8 cellular contexts compared by ENCODE assay signal in the genomic region with DNA sequence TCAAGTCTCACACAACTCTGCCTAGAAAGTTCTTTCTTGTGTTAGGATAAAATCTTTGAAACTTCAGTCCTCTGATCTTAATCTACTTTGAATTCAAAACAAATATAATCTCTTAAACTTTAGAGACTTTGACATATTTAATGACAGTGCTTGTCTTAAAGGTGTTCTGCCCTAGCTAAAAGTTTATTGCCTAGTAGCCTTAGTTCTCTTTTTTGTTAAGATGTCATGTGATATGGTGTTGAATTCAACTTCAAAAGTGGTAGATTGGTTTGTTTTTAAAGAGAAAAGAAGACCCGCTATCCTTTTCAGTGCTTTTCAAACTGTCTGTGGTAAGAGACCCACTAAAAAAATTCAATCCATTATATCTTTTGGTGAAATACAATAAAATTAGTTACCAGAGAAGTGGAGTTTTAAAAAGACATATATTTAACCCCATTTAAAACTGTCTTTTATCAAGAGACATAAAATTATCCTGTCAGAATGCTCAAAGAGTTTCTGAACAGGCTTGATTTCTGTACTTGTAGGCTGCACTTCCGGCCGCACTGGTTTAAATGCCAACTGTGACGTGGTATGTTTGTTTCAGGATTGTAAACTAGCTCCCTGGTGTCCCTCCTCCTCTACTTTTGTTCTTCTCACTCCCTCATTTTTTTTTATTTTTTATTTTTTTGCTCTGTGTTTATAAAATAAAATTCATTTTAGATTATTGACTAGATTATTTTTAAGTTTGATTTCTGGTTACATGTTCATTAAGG.
DNase-seq lines count a peak whose midpoint lies in the region; ATAC-seq lines count a peak whose summit lies in the region.

No MANE protein-coding gene starts in this region.

- no peak overlapping the region for H3K4ac ChIP-seq in mesenchymal stem cell (ENCODE audit: low read depth in 1 of 2, low read length in 2 of 2)

- H3K27ac Mint-ChIP-seq in activated naive CD4-positive, alpha-beta T cell treated with anti-CD3 and anti-CD28 coated beads for 36 hours: peak overlapping the region; percentile 56
- no peak overlapping the region for H3K27ac Mint-ChIP-seq in activated CD8-positive, alpha-beta memory T cell treated with anti-CD3 and anti-CD28 coated beads, Interleukin-2, amount 10 ng/mL, durations not matched to agents 7 days and 5 days

- no peak overlapping the region for H2AK5ac ChIP-seq in mesenchymal stem cell (ENCODE audit: low read length, severe bottlenecking)

- no peak overlapping the region for H3K9ac ChIP-seq in mesenchymal stem cell (ENCODE audit: low read length)

- H3K4me2 ChIP-seq in mesenchymal stem cell (ENCODE audit: low read length, poor library complexity, severe bottlenecking): no peak overlapping the region

- H3K4me3 Mint-ChIP-seq in activated naive CD4-positive, alpha-beta T cell treated with anti-CD3 and anti-CD28 coated beads for 36 hours: no peak overlapping the region
- H3K4me3 Mint-ChIP-seq in activated CD8-positive, alpha-beta memory T cell treated with anti-CD3 and anti-CD28 coated beads, Interleukin-2, amount 10 ng/mL, durations not matched to agents 7 days and 5 days: no peak overlapping the region

- H2AFZ ChIP-seq in mesenchymal stem cell (ENCODE audit: low read depth, low read length): no peak overlapping the region

- peaks cover 54% of the 10 kb centered on the region for H3K4me1 Mint-ChIP-seq in activated naive CD4-positive, alpha-beta T cell treated with anti-CD3 and anti-CD28 coated beads for 36 hours (ENCODE audit: low read depth)
- H3K4me1 Mint-ChIP-seq in activated CD8-positive, alpha-beta memory T cell treated with anti-CD3 and anti-CD28 coated beads, Interleukin-2, amount 10 ng/mL, durations not matched to agents 7 days and 5 days: peaks cover 5% of the 10 kb centered on the region

- H3K18ac ChIP-seq in mesenchymal stem cell (ENCODE audit: low read depth in 1 of 2, low read length in 2 of 2): no peak overlapping the region

- H3K79me1 ChIP-seq in mesenchymal stem cell (replicated peaks; ENCODE audit: low read length, poor library complexity, severe bottlenecking): no peaks in the 10 kb centered on the region

- H3K36me3 ChIP-seq in mesenchymal stem cell (ENCODE audit: control insufficient read depth in 1 of 2, insufficient read depth in 2 of 2, low read depth in 1 of 2, low read length in 2 of 2): no peaks in the 10 kb centered on the region
- H3K36me3 ChIP-seq in urinary bladder (ENCODE audit: insufficient read depth): no peaks in the 10 kb centered on the region

- DNase-seq in activated naive CD4-positive, alpha-beta T cell treated with anti-CD3 and anti-CD28 coated beads for 36 hours: peak; percentile 38
- DNase-seq in activated naive CD4-positive, alpha-beta T cell treated with anti-CD3 and anti-CD28 coated beads, Interleukin-2, amount 50 U/mL, for 16 hours: no peak
- peak; percentile 77 to 85 for DNase-seq in dermis microvascular lymphatic vessel endothelial cell (ENCODE audit: low read depth in 2 of 2)
- peak; percentile 55 for DNase-seq in mesenchymal stem cell
- DNase-seq in activated CD8-positive, alpha-beta memory T cell treated with anti-CD3 and anti-CD28 coated beads, Interleukin-2, amount 10 ng/mL, durations not matched to agents 7 days and 5 days: no peak
- DNase-seq in SIG-M5 treated with dmso at 0.1 percent for 504 hours (lab: John Stamatoyannopoulos, UW; ENCODE audit: unreplicated experiment): no peak

- H3K4me3 ChIP-seq in mesenchymal stem cell (ENCODE audit: insufficient read depth in 1 of 2, low read depth in 1 of 2, low read length in 2 of 2): no peak overlapping the region
- no peak overlapping the region for H3K4me3 ChIP-seq in urinary bladder (ENCODE audit: low read depth, low read length)

- H4K91ac ChIP-seq in mesenchymal stem cell (ENCODE audit: low read length): no peak overlapping the region

- H3K27me3 ChIP-seq in mesenchymal stem cell (ENCODE audit: control insufficient read depth in 1 of 2, insufficient read depth in 1 of 2, low read length in 2 of 2): no peaks in the 10 kb centered on the region

- no peaks in the 10 kb centered on the region for H3K9me3 ChIP-seq in mesenchymal stem cell (ENCODE audit: control insufficient read depth, low read length)

- H3K14ac ChIP-seq in mesenchymal stem cell (ENCODE audit: low read length in 2 of 2): no peak overlapping the region

- H4K8ac ChIP-seq in mesenchymal stem cell (ENCODE audit: low read length): no peak overlapping the region

- H3K4me1 ChIP-seq in mesenchymal stem cell (ENCODE audit: control insufficient read depth, insufficient read depth, low read depth, low read length) (peaks cover 3% of the 10 kb centered on the region), urinary bladder (ENCODE audit: insufficient read depth) (peaks cover 2% of the 10 kb centered on the region)

- no peak overlapping the region for H3K27ac ChIP-seq in mesenchymal stem cell (ENCODE audit: low read length, poor library complexity, severe bottlenecking)
- peak overlapping the region; percentile 50 for H3K27ac ChIP-seq in urinary bladder (ENCODE audit: low read depth)

- no peak overlapping the region for H2BK15ac ChIP-seq in mesenchymal stem cell (ENCODE audit: low read depth, poor library complexity, severe bottlenecking)

- H3K9me3 Mint-ChIP-seq in activated naive CD4-positive, alpha-beta T cell treated with anti-CD3 and anti-CD28 coated beads for 36 hours: no peaks in the 10 kb centered on the region
- no peaks in the 10 kb centered on the region for H3K9me3 Mint-ChIP-seq in activated CD8-positive, alpha-beta memory T cell treated with anti-CD3 and anti-CD28 coated beads, Interleukin-2, amount 10 ng/mL, durations not matched to agents 7 days and 5 days (ENCODE audit: low read depth)

- no peak overlapping the region for H2BK5ac ChIP-seq in mesenchymal stem cell (ENCODE audit: low read depth, low read length, poor library complexity, severe bottlenecking)

- H3K23ac ChIP-seq in mesenchymal stem cell (ENCODE audit: low read length in 2 of 2): no peak overlapping the region

- no peak for ATAC-seq in activated CD8-positive, alpha-beta memory T cell treated with anti-CD3 and anti-CD28 coated beads, Interleukin-2, amount 10 ng/mL, durations not matched to agents 7 days and 5 days
- ATAC-seq in HG03159 (IDR thresholded peaks at IDR 0.05; ENCODE audit: unreplicated experiment): no peak

- WGBS in mesenchymal stem cell: no CpG with 5 or more reads among the region's 4 CpGs
- 36% methylated on average over 4 of the region's 4 CpGs for WGBS in urinary bladder

- peaks cover 3% of the 10 kb centered on the region for H3K36me3 Mint-ChIP-seq in activated naive CD4-positive, alpha-beta T cell treated with anti-CD3 and anti-CD28 coated beads for 36 hours (ENCODE audit: low read depth)
- peaks cover 8% of the 10 kb centered on the region for H3K36me3 Mint-ChIP-seq in activated CD8-positive, alpha-beta memory T cell treated with anti-CD3 and anti-CD28 coated beads, Interleukin-2, amount 10 ng/mL, durations not matched to agents 7 days and 5 days

- H2BK120ac ChIP-seq in mesenchymal stem cell (ENCODE audit: low read depth, low read length): no peak overlapping the region

- intact Hi-C loops in activated naive CD4-positive, alpha-beta T cell treated with anti-CD3 and anti-CD28 coated beads for 36 hours (cut with micrococcal nuclease): no loop called here

- H2BK12ac ChIP-seq in mesenchymal stem cell (ENCODE audit: low read length in 2 of 2): no peak overlapping the region

- H3K27me3 Mint-ChIP-seq in activated naive CD4-positive, alpha-beta T cell treated with anti-CD3 and anti-CD28 coated beads for 36 hours (ENCODE audit: low read depth): no peaks in the 10 kb centered on the region
- H3K27me3 Mint-ChIP-seq in activated CD8-positive, alpha-beta memory T cell treated with anti-CD3 and anti-CD28 coated beads, Interleukin-2, amount 10 ng/mL, durations not matched to agents 7 days and 5 days: no peaks in the 10 kb centered on the region

- CTCF ChIA-PET in activated naive CD4-positive, alpha-beta T cell treated with anti-CD3 and anti-CD28 coated beads for 36 hours (lab: Charles Lee): interaction anchor here (1.1 kb wide), 1 partner anchor 75 kb away, joined by 7 read pairs; no protein-coding TSS in a partner anchor
- CTCF ChIA-PET in activated CD8-positive, alpha-beta memory T cell treated with anti-CD3 and anti-CD28 coated beads, Interleukin-2, amount 10 ng/mL, durations not matched to agents 7 days and 5 days (lab: Charles Lee): no interaction called here

Comparison
In these comparisons a context has a peak if more than half of its experiments do, and no peak if none do; other contexts are left out.
1. DNase-seq: peak in activated naive CD4-positive, alpha-beta T cell treated with anti-CD3 and anti-CD28 coated beads for 36 hours (single experiment), dermis microvascular lymphatic vessel endothelial cell (2 of 2) and mesenchymal stem cell (single experiment); none in activated naive CD4-positive, alpha-beta T cell treated with anti-CD3 and anti-CD28 coated beads, Interleukin-2, amount 50 U/mL, for 16 hours (single experiment), activated CD8-positive, alpha-beta memory T cell treated with anti-CD3 and anti-CD28 coated beads, Interleukin-2, amount 10 ng/mL, durations not matched to agents 7 days and 5 days (single experiment) and SIG-M5 treated with dmso at 0.1 percent for 504 hours (single experiment).